In the genomic region with DNA sequence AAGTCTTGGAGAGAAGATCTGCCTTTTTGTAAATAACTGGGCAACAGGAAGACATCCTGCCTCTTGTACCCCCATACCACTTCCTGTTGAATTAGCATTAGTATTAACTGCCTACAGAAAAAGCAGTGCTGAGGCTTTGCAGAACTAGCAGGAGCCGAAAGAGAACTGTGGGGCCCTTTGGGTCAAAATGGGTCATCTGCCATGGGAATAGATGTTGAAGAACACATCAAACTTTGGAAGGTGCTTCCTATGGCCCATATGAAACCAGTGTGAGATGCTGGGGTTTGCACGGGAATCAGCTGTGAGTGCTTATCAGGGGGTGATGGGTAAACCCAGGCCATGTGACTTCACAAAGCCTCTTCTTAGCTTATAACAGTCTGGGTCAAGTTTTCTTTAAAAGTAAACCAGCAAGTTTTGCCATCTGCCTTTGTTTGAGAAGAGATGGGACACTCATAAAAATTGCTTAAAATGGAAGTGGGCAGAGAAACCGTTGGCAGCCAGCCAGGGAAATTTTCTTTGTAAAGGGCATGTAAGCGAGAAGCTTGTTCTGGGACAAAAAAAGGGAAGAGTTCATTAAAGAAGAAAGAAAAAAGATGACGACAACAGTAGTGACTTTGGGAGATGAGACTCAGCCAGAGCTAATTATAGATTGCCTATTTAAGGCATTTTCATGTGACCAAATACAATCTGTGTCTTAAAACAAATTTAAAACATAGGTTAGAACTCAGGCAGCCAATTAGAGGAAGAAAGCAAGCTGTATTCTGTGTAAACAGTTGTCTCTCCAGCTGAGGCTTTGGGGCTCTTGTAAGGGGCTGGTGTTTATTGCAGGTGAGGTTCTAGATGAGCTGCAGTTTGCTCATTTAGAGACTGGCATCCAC, we compare ENCODE assay signal across 8 cellular contexts. TPM values are rescaled to one million over a fixed set of nuclear protein-coding genes. Genes with fewer than 3 reads are reported as not detected.
DNase-seq lines count a peak whose midpoint lies in the region; ATAC-seq and TF ChIP-seq lines count a peak whose summit lies in the region.

No MANE protein-coding gene starts in this region.

- H3K4me1 ChIP-seq in endodermal cell (ENCODE audit: control insufficient read depth, insufficient read depth, low read length) = peaks cover 7% of the 10 kb centered on the region
- H3K4me1 ChIP-seq in mucosa of descending colon (ENCODE audit: low read depth) = peaks cover 52% of the 10 kb centered on the region

- CTCF ChIA-PET in activated CD8-positive, alpha-beta T cell treated with anti-CD3 and anti-CD28 coated beads for 36 hours (lab: Charles Lee) = interaction anchor here (0.8 to 2.5 kb wide), 14 partner anchors 10 to 130 kb away, joined by 3 to 12 read pairs (median 4); no protein-coding TSS in a partner anchor

- H3K27me3 Mint-ChIP-seq in activated CD8-positive, alpha-beta T cell treated with anti-CD3 and anti-CD28 coated beads for 36 hours = no peaks in the 10 kb centered on the region
- no peaks in the 10 kb centered on the region for H3K27me3 Mint-ChIP-seq in endodermal cell (ENCODE audit: insufficient read depth)

- peak overlapping the region; percentile 57 for H3K4me3 ChIP-seq in GM12865 (ENCODE audit: low read depth, low read length)
- H3K4me3 ChIP-seq in endodermal cell (ENCODE audit: low read length) = no peak overlapping the region
- no peak overlapping the region for H3K4me3 ChIP-seq in mucosa of descending colon

- POLR2A ChIA-PET in activated CD8-positive, alpha-beta T cell treated with anti-CD3 and anti-CD28 coated beads for 36 hours (lab: Charles Lee) = interaction anchor here (0.8 to 3.0 kb wide), 6 partner anchors 17 to 136 kb away, joined by 3 to 10 read pairs (median 4); a partner anchor contains a TSS

- H3K9ac ChIP-seq in endodermal cell (ENCODE audit: extremely low read depth, low read length, poor library complexity, severe bottlenecking) = no peak overlapping the region

- no peak for TF ChIP-seq CTCF in GM12865 (IDR thresholded peaks at IDR 0.05; ENCODE audit: insufficient read depth, low read depth, low read length, missing control alignments)
- TF ChIP-seq CTCF in activated CD8-positive, alpha-beta T cell treated with anti-CD3 and anti-CD28 coated beads for 36 hours (IDR thresholded peaks at IDR 0.05) = no peak
- no peak for TF ChIP-seq CTCF in endodermal cell (conservative IDR thresholded peaks at IDR 0.05)
- TF ChIP-seq CTCF in mucosa of descending colon (IDR thresholded peaks at IDR 0.05) = no peak

- H3K4me1 Mint-ChIP-seq in activated CD8-positive, alpha-beta T cell treated with anti-CD3 and anti-CD28 coated beads for 36 hours (ENCODE audit: low read depth) = peaks cover 40% of the 10 kb centered on the region
- peaks cover 28% of the 10 kb centered on the region for H3K4me1 Mint-ChIP-seq in endodermal cell

- ATAC-seq in activated CD8-positive, alpha-beta T cell treated with anti-CD3 and anti-CD28 coated beads for 36 hours = no peak
- peak; percentile 4 for ATAC-seq in mucosa of descending colon
- no peak for ATAC-seq in stimulated activated naive CD8-positive, alpha-beta T cell treated with anti-CD3 and anti-CD28 coated beads, Interleukin-15, Interleukin-2, amounts not matched to agents 100 U/mL and 50 U/mL, for 24 hours
- no peak for ATAC-seq in HG03520 (IDR thresholded peaks at IDR 0.05; ENCODE audit: unreplicated experiment)
- no peak for ATAC-seq in GM18858 (IDR thresholded peaks at IDR 0.05; ENCODE audit: unreplicated experiment)

- H3K27me3 ChIP-seq in endodermal cell (ENCODE audit: control insufficient read depth, insufficient read depth, low read length, poor library complexity, severe bottlenecking) = no peaks in the 10 kb centered on the region

- peak overlapping the region; percentile 39 for H3K27ac ChIP-seq in endodermal cell (ENCODE audit: low read depth, low read length)

- intact Hi-C loops in activated CD8-positive, alpha-beta T cell treated with anti-CD3 and anti-CD28 coated beads for 36 hours (cut with micrococcal nuclease) = no loop called here
- intact Hi-C loops in mucosa of descending colon (cut with DNase I, micrococcal nuclease) = no loop called here

- 60 to 75% methylated on average over 4 to 5 of the region's 5 CpGs for WGBS in endodermal cell (ENCODE audit: insufficient coverage in 1 of 2, insufficient read length in 1 of 2), 2 experiments

- DNase-seq in GM12865 (ENCODE audit: low read depth) (peak; percentile 82), NCI-H2196 treated with DMSO at 0.1 percent for 48 hours (lab: John Stamatoyannopoulos, UW; ENCODE audit: unreplicated experiment) (peak; percentile 48), endodermal cell (no peak), mucosa of descending colon (peak in 2 of 3 donors; percentile 65 to 94)
- peak; percentile 82 for DNase-seq in activated CD8-positive, alpha-beta T cell treated with anti-CD3 and anti-CD28 coated beads for 36 hours
- DNase-seq in stimulated activated naive CD8-positive, alpha-beta T cell treated with anti-CD3 and anti-CD28 coated beads, Interleukin-15, Interleukin-2, amounts not matched to agents 100 U/mL and 50 U/mL, for 24 hours = peak; percentile 76

- peaks cover 25% of the 10 kb centered on the region for H3K36me3 Mint-ChIP-seq in activated CD8-positive, alpha-beta T cell treated with anti-CD3 and anti-CD28 coated beads for 36 hours (ENCODE audit: low read depth)
- peaks cover under 1% of the 10 kb centered on the region for H3K36me3 Mint-ChIP-seq in endodermal cell (ENCODE audit: low read depth)

- H3K4me3 Mint-ChIP-seq in activated CD8-positive, alpha-beta T cell treated with anti-CD3 and anti-CD28 coated beads for 36 hours = peak overlapping the region; percentile 63
- H3K4me3 Mint-ChIP-seq in endodermal cell = no peak overlapping the region

- H3K36me3 ChIP-seq in endodermal cell (ENCODE audit: control insufficient read depth, insufficient read depth, low read length) (peaks cover 3% of the 10 kb centered on the region), mucosa of descending colon (ENCODE audit: low read depth) (peaks cover 4% of the 10 kb centered on the region)

- peak overlapping the region; percentile 87 for H3K27ac Mint-ChIP-seq in activated CD8-positive, alpha-beta T cell treated with anti-CD3 and anti-CD28 coated beads for 36 hours
- H3K27ac Mint-ChIP-seq in endodermal cell = peak overlapping the region; percentile 11

- H3K9me3 ChIP-seq in endodermal cell (ENCODE audit: control insufficient read depth, low read length) = no peaks in the 10 kb centered on the region
- H3K9me3 ChIP-seq in mucosa of descending colon = no peaks in the 10 kb centered on the region

- no peaks in the 10 kb centered on the region for H3K9me3 Mint-ChIP-seq in activated CD8-positive, alpha-beta T cell treated with anti-CD3 and anti-CD28 coated beads for 36 hours
- H3K9me3 Mint-ChIP-seq in endodermal cell = no peaks in the 10 kb centered on the region

RNA-seq across cellular contexts. Expression of a gene that starts 4.4 kb away (rescaled TPM):
- total RNA-seq in activated CD8-positive, alpha-beta T cell treated with anti-CD3 and anti-CD28 coated beads for 36 hours = 10 to 100 TPM; 12.9 to 14.6 TPM
- total RNA-seq in endodermal cell (10 to 100 TPM; 12.9 to 13.1 TPM), mucosa of descending colon (10 to 100 TPM; 19.1 to 27.3 (median 21.3) TPM)
- 12.8 TPM for polyA plus RNA-seq in endodermal cell (2013, experiment 1 of 2)
- polyA plus RNA-seq in endodermal cell (2013, experiment 2 of 2) = 11.1 TPM

RNA-seq across cellular contexts. Expression of a gene that starts 5.3 kb away (rescaled TPM):
- total RNA-seq in activated CD8-positive, alpha-beta T cell treated with anti-CD3 and anti-CD28 coated beads for 36 hours = 10 to 100 TPM in 1 of 2 experiments, 1 to 10 TPM in 1; 8.4 to 11.8 TPM
- total RNA-seq in endodermal cell = 1 to 10 TPM; 6.2 to 6.6 TPM
- polyA plus RNA-seq in endodermal cell (2013, experiment 1 of 2) = 7.9 TPM
- 7.3 TPM for polyA plus RNA-seq in endodermal cell (2013, experiment 2 of 2)
- 10 to 100 TPM; 10.4 to 12.6 (median 11.9) TPM for total RNA-seq in mucosa of descending colon

RNA-seq across cellular contexts. Expression of a gene that starts 55.1 kb away (rescaled TPM):
- 10 to 100 TPM; 40.8 to 49.5 TPM for total RNA-seq in activated CD8-positive, alpha-beta T cell treated with anti-CD3 and anti-CD28 coated beads for 36 hours
- total RNA-seq in endodermal cell (10 to 100 TPM; 73.5 to 84.5 TPM), mucosa of descending colon (10 to 100 TPM; 65.3 to 99.7 (median 90.6) TPM)
- 36.7 TPM for polyA plus RNA-seq in endodermal cell (2013, experiment 1 of 2)
- polyA plus RNA-seq in endodermal cell (2013, experiment 2 of 2) = 33.1 TPM
